17 cellular contexts compared by ENCODE assay signal in the genomic region with DNA sequence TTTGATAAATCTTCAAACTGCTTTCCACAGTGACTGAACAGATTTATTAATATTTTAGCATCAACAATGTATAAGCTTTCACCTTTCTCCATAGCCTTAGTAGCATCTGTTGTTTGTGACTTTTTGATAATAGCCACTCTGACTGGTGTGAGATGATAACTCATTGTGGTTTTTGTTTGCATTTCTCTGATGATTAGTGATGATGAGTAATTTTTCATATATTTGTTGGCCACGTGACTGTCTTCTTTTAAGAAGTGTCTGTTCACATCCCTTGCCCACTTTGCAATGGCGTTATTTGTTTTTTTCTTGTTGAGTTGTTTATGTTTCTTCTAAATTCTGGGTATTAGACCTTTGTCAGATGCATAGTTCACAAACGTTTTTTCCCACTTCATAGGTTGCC.
"Had no signal": no experiment of that assay in that cellular context is flagged by ENCODE, and none has a peak within 500 bp of the region (broad histone marks: within the 10 kb centered on the region; RNA-seq: fewer than 3 reads in every experiment).

No MANE protein-coding gene starts in this region.

- H3K9me3 ChIP-seq: gastrocnemius medialis, neutrophil, right atrium auricular region, sigmoid colon had no signal

- ATAC-seq: effector memory CD8-positive, alpha-beta T cell; gastrocnemius medialis; heart right ventricle; mucosa of descending colon; naive thymus-derived CD8-positive, alpha-beta T cell had no signal

- FAIRE-seq: islet of Langerhans, small intestine had no signal

- DNase-seq: effector memory CD8-positive, alpha-beta T cell; erythroblast; gastrocnemius medialis; heart right ventricle; hypothalamus; kidney glomerular epithelial cell; mucosa of descending colon; naive thymus-derived CD8-positive, alpha-beta T cell; posterior cingulate gyrus; sigmoid colon; small intestine; stimulated activated CD4-positive, alpha-beta T cell treated with anti-CD3 and anti-CD28 coated beads, Interleukin-12 subunit alpha, Interleukin-12 subunit beta, amount 100 ng/mL, for 4 hours; stimulated activated naive CD4-positive, alpha-beta T cell treated with Interleukin-2 at 50 U/mL for 16 hours; trophoblast cell had no signal

- H3K27me3 ChIP-seq: gastrocnemius medialis, heart right ventricle, neutrophil, right atrium auricular region, sigmoid colon had no signal

- H3K4me3 ChIP-seq: gastrocnemius medialis, heart right ventricle, mucosa of descending colon, right atrium auricular region, sigmoid colon had no signal

- H3K4me1 ChIP-seq: gastrocnemius medialis, heart right ventricle, right atrium auricular region, sigmoid colon had no signal

- H3K36me3 ChIP-seq: gastrocnemius medialis, heart right ventricle, neutrophil, right atrium auricular region, sigmoid colon had no signal

- H3K27ac ChIP-seq: gastrocnemius medialis, heart right ventricle, neutrophil, right atrium auricular region, sigmoid colon had no signal
